In genomic region chr1:40770296-40771070, GRCh38 we compare ENCODE assay signal across 12 cellular contexts. TPM values are rescaled to one million over a fixed set of nuclear protein-coding genes. Genes with fewer than 3 reads are reported as not detected.
DNase-seq lines count a peak whose midpoint lies in the region; ATAC-seq, FAIRE-seq and TF ChIP-seq lines count a peak whose summit lies in the region.
"Had no signal": no experiment of that assay in that cellular context is flagged by ENCODE, and none has a peak within 500 bp of the region (broad histone marks: within the 10 kb centered on the region; RNA-seq: fewer than 3 reads in every experiment).

No MANE protein-coding gene starts in this region.

- H3K36me3 Mint-ChIP-seq in type B pancreatic cell = peaks cover 33% of the 10 kb centered on the region

- no peak overlapping the region for H3K4me3 Mint-ChIP-seq in type B pancreatic cell

- DNase-seq in HepG2 (ENCODE audit: low spot score) (no peak), right lobe of liver (no peak), UCSD-AML1 (lab: John Stamatoyannopoulos, UW; ENCODE audit: unreplicated experiment) (peak; percentile 59), H1 (ENCODE audit: low read depth in 1 of 2, low spot score in 2 of 2) (peak in 1 of 2 experiments; percentile 58), type B pancreatic cell (ENCODE audit: extremely low spot score, unreplicated experiment) (no peak), GF-D8 (lab: John Stamatoyannopoulos, UW) (no peak), NCI-H1694 (lab: John Stamatoyannopoulos, UW) (no peak)
- DNase-seq: glutamatergic neuron, naive B cell, NCI-H1105 had no signal

- H3K4me3 ChIP-seq in HepG2 (replicated peaks in 1 of 3; ENCODE audit: insufficient read depth in 1 of 3, low read depth in 2 of 3, low read length in 3 of 3) = no peak overlapping the region
- H3K4me3 ChIP-seq in right lobe of liver = no peak overlapping the region
- no peak overlapping the region for H3K4me3 ChIP-seq in H1 (ENCODE audit: extremely low read depth in 1 of 4, insufficient read depth in 2 of 4, low read depth in 3 of 4, low read length in 4 of 4)

- H3K79me1 ChIP-seq in H1 (ENCODE audit: low read depth, low read length) = no peaks in the 10 kb centered on the region; the same call in 1 of the 2 replicates

- H2BK12ac ChIP-seq in H1 (ENCODE audit: low read depth, low read length) = no peak overlapping the region

- H3K9ac ChIP-seq in HepG2 (ENCODE audit: insufficient read depth, low read depth, low read length) (no peak overlapping the region), H1 (replicated peaks in 1 of 4; ENCODE audit: extremely low read depth in 1 of 4, low read depth in 3 of 4, low read length in 3 of 4) (no peak overlapping the region)

- TF ChIP-seq EP300 in HepG2 (IDR thresholded peaks at IDR 0.05; ENCODE audit: low read depth in 2 of 2, low read length in 2 of 2) (no peak), HepG2 (CRISPR knock-in tag; IDR thresholded peaks at IDR 0.05; ENCODE audit: borderline replicate concordance) (no peak), H1 (IDR thresholded peaks at IDR 0.05; ENCODE audit: borderline replicate concordance in 1 of 2, low read depth in 2 of 2, low read length in 2 of 2) (no peak)

- H4K20me1 ChIP-seq in HepG2 (ENCODE audit: insufficient read depth, low read length) (no peaks in the 10 kb centered on the region), H1 (replicated peaks in 1 of 2; ENCODE audit: control insufficient read depth in 1 of 2, insufficient read depth in 2 of 2, low read length in 2 of 2) (peaks cover 2 to 3% of the 10 kb centered on the region in 2 experiments)

- H2BK15ac ChIP-seq in H1 (ENCODE audit: low read length) = no peak overlapping the region

- in situ Hi-C loops in HepG2 (cut with HindIII; ENCODE audit: extremely low pct_ligation_motif_present, low pct_unique_long_range_greater_than_20kb) = no loop called here

- no peak overlapping the region for H2BK20ac ChIP-seq in H1 (ENCODE audit: low read length)

- intact Hi-C loops in HepG2 (cut with micrococcal nuclease; ENCODE audit: unreplicated experiment) (loop anchor here (5.0 kb wide), 1 partner anchor 77 kb away; no protein-coding TSS in a partner anchor), right lobe of liver (cut with DNase I) (no loop called here)

- no peaks in the 10 kb centered on the region for H3K23me2 ChIP-seq in H1 (ENCODE audit: low read depth, low read length)

- H3K27ac ChIP-seq in HepG2 (ENCODE audit: extremely low read length, insufficient read depth, low read length) = no peak overlapping the region
- no peak overlapping the region for H3K27ac ChIP-seq in right lobe of liver
- no peak overlapping the region for H3K27ac ChIP-seq in H1 (ENCODE audit: low read depth, low read length)

- H3K4ac ChIP-seq in H1 (replicated peaks; ENCODE audit: insufficient read length, low read depth, low read length) = no peak overlapping the region

- H3K27me3 Mint-ChIP-seq in type B pancreatic cell = no peaks in the 10 kb centered on the region
- H3K27me3 Mint-ChIP-seq: naive B cell had no signal

- POLR2A ChIA-PET in HepG2 (lab: Yijun Ruan, JAX) (no interaction called here), H1 (lab: Charles Lee; ENCODE audit: partially characterized antibody) (interaction anchor here (0.7 to 5.4 kb wide), 5 partner anchors 11 to 101 kb away, joined by 3 to 22 read pairs (median 14); partner anchors contain the start of gene NFYC)

- H4K91ac ChIP-seq in H1 (replicated peaks; ENCODE audit: insufficient read length, low read length) = no peak overlapping the region

- H4K5ac ChIP-seq in H1 (ENCODE audit: insufficient read length, low read depth, low read length) = no peak overlapping the region

- peaks cover 19% of the 10 kb centered on the region for H3K4me1 ChIP-seq in HepG2 (ENCODE audit: insufficient read depth, low read length)
- H3K4me1 ChIP-seq in right lobe of liver = peaks cover 0 to 11% (median 4%) of the 10 kb centered on the region in 4 donors
- H3K4me1 ChIP-seq in H1 (replicated peaks in 1 of 4; ENCODE audit: control insufficient read depth in 3 of 4, insufficient read depth in 4 of 4, low read length in 3 of 4) = peaks cover 4 to 27% (median 12%) of the 10 kb centered on the region in 4 experiments

- H3K9me3 ChIP-seq in HepG2 (ENCODE audit: low read length) (no peaks in the 10 kb centered on the region), right lobe of liver (no peaks in the 10 kb centered on the region), H1 (ENCODE audit: insufficient read depth in 2 of 2, low read depth in 1 of 2, low read length in 1 of 2) (no peaks in the 10 kb centered on the region)

- CTCF ChIA-PET in HepG2 (lab: Yijun Ruan, JAX; ENCODE audit: low intra/inter-chr PET ratio, low total read pairs) = no interaction called here
- CTCF ChIA-PET in H1 (lab: Charles Lee; ENCODE audit: partially characterized antibody) = interaction anchor here (0.5 to 14.3 kb wide), 27 partner anchors 11 to 698 kb away, joined by 3 to 325 read pairs (median 5); no protein-coding TSS in a partner anchor

- 94% methylated on average over 18 of the region's 18 CpGs for WGBS in HepG2 (ENCODE audit: low lambda C conversion rate)
- 79% methylated on average over 12 of the region's 18 CpGs for WGBS in right lobe of liver (ENCODE audit: insufficient coverage, low coverage, low lambda C conversion rate, missing lambda C conversion rate)
- 84% methylated on average over 18 of the region's 18 CpGs; no CpG with 5 or more reads in 1 of the 2 experiments for WGBS in H1 (ENCODE audit: extremely low coverage in 1 of 2, insufficient coverage in 1 of 2, insufficient read length in 1 of 2, insufficient replicate concordance in 2 of 2, low coverage in 1 of 2, low lambda C conversion rate in 2 of 2, missing lambda C conversion rate in 1 of 2), 2 experiments

- no peak overlapping the region for H3K18ac ChIP-seq in H1 (ENCODE audit: extremely low read depth, low read length)

- H2BK120ac ChIP-seq in H1 (replicated peaks; ENCODE audit: low read depth, low read length) = no peak overlapping the region

- TF ChIP-seq POLR2A in HepG2 (IDR thresholded peaks at IDR 0.05; ENCODE audit: insufficient read depth in 1 of 2, low read depth in 2 of 2, low read length in 2 of 2) (no peak), right lobe of liver (IDR thresholded peaks at IDR 0.05) (no peak), H1 (IDR thresholded peaks at IDR 0.05; ENCODE audit: control extremely low read depth in 1 of 2, low read depth in 2 of 2, low read length in 2 of 2) (no peak)

- BruUV-seq in HepG2 (replicated peaks; lab: Mats Ljungman, UMichigan) = no TSS peak

- H4K8ac ChIP-seq in H1 (ENCODE audit: extremely low read depth, insufficient read depth, low read length) = peak overlapping the region; percentile 59; the same call in 1 of the 2 replicates

- no peaks in the 10 kb centered on the region for H3K79me2 ChIP-seq in HepG2 (ENCODE audit: insufficient read depth, low read length)
- no peaks in the 10 kb centered on the region for H3K79me2 ChIP-seq in H1 (ENCODE audit: control insufficient read depth in 1 of 2, insufficient read depth in 2 of 2, low read length in 2 of 2)

- peaks cover 35 to 62% of the 10 kb centered on the region in 2 experiments for H3K36me3 ChIP-seq in HepG2 (replicated peaks in 1 of 2; ENCODE audit: control insufficient read depth in 1 of 2, insufficient read depth in 2 of 2, low read length in 2 of 2)
- H3K36me3 ChIP-seq in right lobe of liver = peaks cover 0 to 64% (median 22%) of the 10 kb centered on the region in 4 donors
- peaks cover 20 to 50% (median 36%) of the 10 kb centered on the region in 4 experiments for H3K36me3 ChIP-seq in H1 (ENCODE audit: control insufficient read depth in 2 of 4, insufficient read depth in 4 of 4, low read length in 3 of 4)

- 0 out of 2 replicates have a peak overlapping the region, but pooled peaks have one; percentile 10 for H2BK5ac ChIP-seq in H1 (ENCODE audit: low read depth, low read length)

- H3K4me2 ChIP-seq in HepG2 (ENCODE audit: low read depth, low read length) (no peak overlapping the region), H1 (ENCODE audit: insufficient read depth in 1 of 2, low read depth in 2 of 2, low read length in 2 of 2) (no peak overlapping the region)

- H3K27ac Mint-ChIP-seq in type B pancreatic cell = peak overlapping the region; percentile 46

- H2AFZ ChIP-seq in HepG2 (ENCODE audit: low read length) (no peak overlapping the region), H1 (ENCODE audit: low read length) (no peak overlapping the region)

- no peak for FAIRE-seq in HepG2 (lab: Jason Lieb, UNC)
- no peak for FAIRE-seq in H1 (lab: Jason Lieb, UNC)
- FAIRE-seq: astrocyte had no signal

- H3K9me3 Mint-ChIP-seq in type B pancreatic cell = no peaks in the 10 kb centered on the region
- H3K9me3 Mint-ChIP-seq: naive B cell had no signal

- H3K14ac ChIP-seq in H1 (ENCODE audit: insufficient read length) = no peak overlapping the region

- TF ChIP-seq CTCF in HepG2 (CRISPR knock-in tag; IDR thresholded peaks at IDR 0.05) (peak; percentile 18; the same call in 1 of the 2 replicates), right lobe of liver (IDR thresholded peaks at IDR 0.05) (no peak), H1 (IDR thresholded peaks at IDR 0.05; ENCODE audit: control extremely low read depth in 1 of 3, insufficient read depth in 1 of 3, low read depth in 1 of 3, low read length in 3 of 3) (peak; percentile 37 to 72 (median 57)), type B pancreatic cell (conservative IDR thresholded peaks at IDR 0.05) (no peak)

- H3K23ac ChIP-seq in H1 (ENCODE audit: insufficient read length) = no peak overlapping the region

- H2AK5ac ChIP-seq in H1 (ENCODE audit: low read depth, low read length) = no peak overlapping the region

- H3K4me1 Mint-ChIP-seq in type B pancreatic cell (ENCODE audit: unreplicated experiment) = peaks cover 6% of the 10 kb centered on the region

- no peak overlapping the region for H3K56ac ChIP-seq in H1 (replicated peaks; ENCODE audit: insufficient read length, low read depth, low read length)

- TF ChIP-seq RAD21 in HepG2 (CRISPR knock-in tag; IDR thresholded peaks at IDR 0.05) (no peak), H1 (IDR thresholded peaks at IDR 0.05 in 1 of 2, conservative IDR thresholded peaks at IDR 0.05 in 1 of 2; ENCODE audit: low read depth in 2 of 2, low read length in 2 of 2) (peak; percentile 22 to 25; a peak in 2 of 4 replicates)

- ATAC-seq in HepG2 (no peak), right lobe of liver (no peak), HG02981 (IDR thresholded peaks at IDR 0.05; ENCODE audit: unreplicated experiment) (no peak)

- H3K27me3 ChIP-seq in HepG2 (ENCODE audit: control insufficient read depth in 1 of 2, insufficient read depth in 2 of 2, low read length in 2 of 2) = no peaks in the 10 kb centered on the region
- H3K27me3 ChIP-seq in right lobe of liver = no peaks in the 10 kb centered on the region
- no peaks in the 10 kb centered on the region for H3K27me3 ChIP-seq in H1 (replicated peaks in 1 of 4; ENCODE audit: control insufficient read depth in 3 of 4, extremely low read depth in 1 of 4, insufficient read depth in 3 of 4, low read length in 3 of 4)

RNA-seq across cellular contexts. Expression of gene KCNQ4, which starts 13.1 kb away (rescaled TPM):
- total RNA-seq in HepG2 (2016; rRNA removed; fragmentation: Illumina TruSeq; extraction: Trizol) (0.02 TPM in 1 of 2 replicates, not detected in the other), right lobe of liver (under 1 TPM; 0.12 to 0.23 (median 0.15) TPM), type B pancreatic cell (ENCODE audit: low replicate concordance) (0.85 and 1.1 TPM in 2 replicates)
- total RNA-seq in HepG2 (2016; cell fraction: cytosol; rRNA removed; fragmentation: Illumina TruSeq; extraction: Trizol; ENCODE audit: low read depth) = not detected in 2 replicates
- total RNA-seq in HepG2 (2016; cell fraction: insoluble cytoplasmic fraction; rRNA removed; fragmentation: Illumina TruSeq; extraction: Trizol) = not detected in 2 replicates
- not detected in 2 replicates for total RNA-seq in HepG2 (2016; cell fraction: membrane; rRNA removed; fragmentation: Illumina TruSeq; extraction: Trizol)
- not detected in 2 replicates for total RNA-seq in HepG2 (2016; cell fraction: nucleus; rRNA removed; fragmentation: Illumina TruSeq; extraction: Trizol)
- polyA plus RNA-seq in HepG2 (2011; rRNA removed) (0.03 and 0.09 TPM in 2 replicates), H1 (2011; rRNA removed) (2.2 and 4.0 TPM in 2 replicates)
- 0.03 and 0.05 TPM in 2 replicates for polyA plus RNA-seq in HepG2 (2011; cell fraction: cytosol; rRNA removed)
- 0.40 and 0.48 TPM in 2 replicates for polyA plus RNA-seq in HepG2 (2011; cell fraction: nucleus; rRNA removed)
- polyA plus RNA-seq in HepG2 (2012) = 0.04 and 0.12 TPM in 2 replicates
- polyA plus RNA-seq in HepG2 (2016; cell fraction: cytosol; fragmentation: Illumina TruSeq; extraction: Trizol; ENCODE audit: low read depth) = not detected in 2 replicates
- not detected in 2 replicates for polyA plus RNA-seq in HepG2 (2016; cell fraction: insoluble cytoplasmic fraction; fragmentation: Illumina TruSeq; extraction: Trizol; ENCODE audit: low read depth)
- polyA plus RNA-seq in HepG2 (2016; cell fraction: membrane; fragmentation: Illumina TruSeq; extraction: Trizol; ENCODE audit: low read depth) = 0.06 TPM in 1 of 2 replicates, not detected in the other
- 0.19 and 0.45 TPM in 2 replicates for polyA plus RNA-seq in HepG2 (2016; cell fraction: nucleus; fragmentation: Illumina TruSeq; extraction: Trizol; ENCODE audit: insufficient read depth, low read depth)
- 0.08 and 0.12 TPM in 2 replicates for polyA minus RNA-seq in HepG2 (2011; rRNA and poly(A)+ RNA removed; ENCODE audit: low replicate concordance)
- not detected in 2 replicates for polyA minus RNA-seq in HepG2 (2011; cell fraction: cytosol; rRNA and poly(A)+ RNA removed)
- not detected in 2 replicates for polyA minus RNA-seq in HepG2 (2011; cell fraction: nucleus; rRNA and poly(A)+ RNA removed)
- 3.5 and 3.9 TPM in 2 replicates for total RNA-seq in H1 (2021; fragmentation: NEBNext Ultra II Directional; extraction: Animal tissue kit (Norgen Biotek cat#: 25700))
- 1.9 TPM for polyA plus RNA-seq in H1 (2011; cell fraction: cytosol; rRNA removed)
- polyA plus RNA-seq in H1 (2011; cell fraction: nucleus; rRNA removed) = 7.6 TPM
- polyA plus RNA-seq in H1 (2012, experiment 1 of 2) = 3.0 to 5.7 TPM (median 4.7 TPM) in 4 replicates
- 3.1 TPM for polyA plus RNA-seq in H1 (2012, experiment 2 of 2)
- polyA plus RNA-seq in H1 (2013, experiment 1 of 2) = 2.7 TPM
- polyA plus RNA-seq in H1 (2013, experiment 2 of 2) = 2.5 TPM
- polyA minus RNA-seq in H1 (2011; rRNA and poly(A)+ RNA removed) = 1.2 and 1.3 TPM in 2 replicates
- polyA minus RNA-seq in H1 (2011; cell fraction: cytosol; rRNA and poly(A)+ RNA removed) = 2.1 TPM
- 2.5 TPM for polyA minus RNA-seq in H1 (2011; cell fraction: nucleus; rRNA and poly(A)+ RNA removed)

Comparison
In these comparisons a context has a peak if more than half of its experiments do, and no peak if none do; other contexts are left out.
1. CTCF ChIP-seq: peak in HepG2 (single experiment) and H1 (3 of 3); none in right lobe of liver (0 of 4) and type B pancreatic cell (single experiment).
2. Of the 41 proteins assayed by ChIP-seq in both HepG2 and H1: peak only in HepG2: none; only in H1: RAD21; in both: CTCF; in neither: 39.